Comparison of ENCODE assay signal across 8 cellular contexts in genomic region chr4:94451669-94452475, GRCh38. TPM values are rescaled to one million over a fixed set of nuclear protein-coding genes. Genes with fewer than 3 reads are reported as not detected.
DNase-seq lines count a peak whose midpoint lies in the region; ATAC-seq and TF ChIP-seq lines count a peak whose summit lies in the region.

TSS of gene PDLIM5 (plus strand) at chr4:94451942. CDS start at chr4:94455289, 3,347 bp downstream.

- peak; percentile 90 for ATAC-seq in omental fat pad (ENCODE audit: low FRiP score)

- 0 out of 4 replicates have a peak, but pooled peaks of 1 of the 2 experiments have one; percentile 6 for TF ChIP-seq EP300 in SK-N-SH (IDR thresholded peaks at IDR 0.05; ENCODE audit: borderline replicate concordance in 1 of 2, low read depth in 1 of 2, low read length in 1 of 2)

- H2AFZ ChIP-seq in MM.1S (ENCODE audit: low read length) (peak within 1 kb of the TSS; percentile 79), SK-N-SH (ENCODE audit: low read depth) (peak within 1 kb of the TSS; percentile 92)

- TF ChIP-seq POLR2A in testis (IDR thresholded peaks at IDR 0.05) = peak; percentile 89

- peak within 1 kb of the TSS; percentile 51; the same call in 1 of the 2 replicates for H3K27ac ChIP-seq in MM.1S (ENCODE audit: low read length)
- peak within 1 kb of the TSS; percentile 73 to 84 for H3K27ac ChIP-seq in SK-N-SH (ENCODE audit: low read depth in 2 of 2, low read length in 1 of 2)
- H3K27ac ChIP-seq in testis = peak within 1 kb of the TSS; percentile 95 to 98

- TF ChIP-seq RAD21 in SK-N-SH (IDR thresholded peaks at IDR 0.05; ENCODE audit: low read length) = no peak; the same call in 1 of the 2 replicates

- H3K4me2 ChIP-seq in MM.1S (ENCODE audit: low read depth, low read length) = peak within 1 kb of the TSS; percentile 81
- peak within 1 kb of the TSS; percentile 86 for H3K4me2 ChIP-seq in SK-N-SH

- POLR2A ChIA-PET in SK-N-SH (lab: Yijun Ruan, JAX) = no interaction called here

- H3K79me2 ChIP-seq in MM.1S (ENCODE audit: low read length) (0 out of 2 replicates have a peak, but pooled peaks cover 8% of the 10 kb centered on the region), SK-N-SH (ENCODE audit: insufficient read depth) (peaks cover 51% of the 10 kb centered on the region)

- H4K20me1 ChIP-seq in MM.1S (ENCODE audit: insufficient read depth, low read length) (no peaks in the 10 kb centered on the region), SK-N-SH (ENCODE audit: insufficient read depth) (peaks cover 23% of the 10 kb centered on the region)

- no peaks in the 10 kb centered on the region for H3K36me3 ChIP-seq in MM.1S (replicated peaks; ENCODE audit: insufficient read depth, low read length)
- peaks cover 13 to 18% of the 10 kb centered on the region in 2 experiments for H3K36me3 ChIP-seq in SK-N-SH (replicated peaks in 1 of 2; ENCODE audit: control insufficient read depth in 1 of 2, insufficient read depth in 2 of 2, low read length in 1 of 2)
- no peaks in the 10 kb centered on the region for H3K36me3 ChIP-seq in testis (ENCODE audit: low read depth, missing control alignments)

- H3K9me2 ChIP-seq in MM.1S (replicated peaks; ENCODE audit: insufficient read depth, low read length) = no peaks in the 10 kb centered on the region
- H3K9me2 ChIP-seq in SK-N-SH = no peaks in the 10 kb centered on the region

- TF ChIP-seq CTCF in MM.1S (IDR thresholded peaks at IDR 0.05; ENCODE audit: low read length) = peak; percentile 11; the same call in 1 of the 2 replicates
- TF ChIP-seq CTCF in SK-N-SH (IDR thresholded peaks at IDR 0.05) = no peak
- no peak for TF ChIP-seq CTCF in omental fat pad (IDR thresholded peaks at IDR 0.05)
- TF ChIP-seq CTCF in testis (IDR thresholded peaks at IDR 0.05) = no peak

- H3F3A ChIP-seq in MM.1S (ENCODE audit: insufficient read depth, low read length) (peaks cover 5% of the 10 kb centered on the region), SK-N-SH (replicated peaks; ENCODE audit: insufficient read depth) (peaks cover 9% of the 10 kb centered on the region)

- CTCF ChIA-PET in SK-N-SH (lab: Yijun Ruan, JAX) = interaction anchor here (0.6 to 2.2 kb wide), 4 partner anchors 19 to 295 kb away, joined by 3 to 6 read pairs (median 4); no protein-coding TSS in a partner anchor

- no peaks in the 10 kb centered on the region for H3K9me3 ChIP-seq in MM.1S (replicated peaks; ENCODE audit: insufficient read depth, low read length)
- H3K9me3 ChIP-seq in SK-N-SH = no peaks in the 10 kb centered on the region
- no peaks in the 10 kb centered on the region for H3K9me3 ChIP-seq in testis

- intact Hi-C loops in testis (cut with DNase I; ENCODE audit: low total_unique reads) = no loop called here

- H3K27me3 ChIP-seq in MM.1S (replicated peaks; ENCODE audit: insufficient read depth, low read length) (no peaks in the 10 kb centered on the region), SK-N-SH (ENCODE audit: insufficient read depth) (no peaks in the 10 kb centered on the region), testis (no peaks in the 10 kb centered on the region)

- peaks cover 4% of the 10 kb centered on the region; the same call in 1 of the 2 replicates for H3K4me1 ChIP-seq in MM.1S (ENCODE audit: low read length)
- peaks cover 5 to 18% of the 10 kb centered on the region in 2 experiments; a peak in 3 of 4 replicates for H3K4me1 ChIP-seq in SK-N-SH (ENCODE audit: control insufficient read depth in 1 of 2, insufficient read depth in 2 of 2, low read depth in 1 of 2, low read length in 1 of 2)
- no peaks in the 10 kb centered on the region for H3K4me1 ChIP-seq in testis

- 0% methylated on average over 34 of the region's 89 CpGs for WGBS in SK-N-SH (ENCODE audit: low lambda C conversion rate)
- 0 to 1% methylated on average over 16 to 71 of the region's 89 CpGs for WGBS in testis, 2 donors

- DNase-seq in GM04503 (ENCODE audit: low read depth) = peak; percentile 36
- DNase-seq in HCEC 1CT = peak; percentile 79
- peak; percentile 92 for DNase-seq in MM.1S
- peak; percentile 98 for DNase-seq in SK-N-SH
- peak; percentile 87 for DNase-seq in activated naive CD4-positive, alpha-beta T cell treated with anti-CD3 and anti-CD28 coated beads, Interleukin-2, amount 50 U/mL, for 16 hours
- peak; percentile 94 for DNase-seq in globus pallidus (ENCODE audit: low spot score)
- DNase-seq in omental fat pad (ENCODE audit: low spot score) = peak; percentile 77
- peak; percentile 94 for DNase-seq in testis

- H3K9ac ChIP-seq in MM.1S (ENCODE audit: low read length) (peak within 1 kb of the TSS; percentile 72), SK-N-SH (peak within 1 kb of the TSS; percentile 85)

- H3K4me3 ChIP-seq in MM.1S (ENCODE audit: low read length) (peak within 1 kb of the TSS; percentile 82), SK-N-SH (ENCODE audit: low read depth in 2 of 2, low read length in 1 of 2) (peak within 1 kb of the TSS; percentile 86 to 93), testis (peak within 1 kb of the TSS; percentile 97 to 98)

TF ChIP-seq in SK-N-SH, 30 proteins besides CTCF, POLR2A, EP300 and RAD21 (continues in another document):
- TF ChIP-seq FOXJ3 (CRISPR knock-in tag; IDR thresholded peaks at IDR 0.05) (no peak), GABPA (IDR thresholded peaks at IDR 0.05; ENCODE audit: low read depth) (peak; percentile 47; the same call in 1 of the 2 replicates), PBX3 (IDR thresholded peaks at IDR 0.05) (peak; percentile 27; the same call in 1 of the 2 replicates), TEAD4 (IDR thresholded peaks at IDR 0.05; ENCODE audit: borderline replicate concordance, insufficient read depth) (no peak), NFIC (IDR thresholded peaks at IDR 0.05; ENCODE audit: borderline replicate concordance) (no peak), TAF1 (IDR thresholded peaks at IDR 0.05; ENCODE audit: borderline replicate concordance, low read depth, low read length) (peak; percentile 87), YY1 (IDR thresholded peaks at IDR 0.05; ENCODE audit: low read depth) (0 out of 2 replicates have a peak, but pooled peaks have one; percentile 33), MXI1 (IDR thresholded peaks at IDR 0.05; ENCODE audit: low read depth, low read length) (peak; percentile 64; the same call in 1 of the 2 replicates), JUND (IDR thresholded peaks at IDR 0.05) (no peak), GATA2 (CRISPR knock-in tag; IDR thresholded peaks at IDR 0.05) (no peak), RCOR1 (IDR thresholded peaks at IDR 0.05; ENCODE audit: low read length) (0 out of 2 replicates have a peak, but pooled peaks have one; percentile 13), SMC3 (IDR thresholded peaks at IDR 0.05; ENCODE audit: low read depth, low read length) (no peak), TCF12 (IDR thresholded peaks at IDR 0.05) (no peak), CHD2 (IDR thresholded peaks at IDR 0.05; ENCODE audit: low read length, partially characterized antibody) (no peak), NRF1 (IDR thresholded peaks at IDR 0.05; ENCODE audit: low read depth, low read length) (peak; percentile 58), MEF2A (IDR thresholded peaks at IDR 0.05; ENCODE audit: borderline replicate concordance, low read depth) (no peak), RFX5 (IDR thresholded peaks at IDR 0.05; ENCODE audit: low read length) (no peak), EZH2phosphoT487 (IDR thresholded peaks at IDR 0.05; ENCODE audit: borderline replicate concordance, low read depth) (no peak)
- TF ChIP-seq, protein P1, sequence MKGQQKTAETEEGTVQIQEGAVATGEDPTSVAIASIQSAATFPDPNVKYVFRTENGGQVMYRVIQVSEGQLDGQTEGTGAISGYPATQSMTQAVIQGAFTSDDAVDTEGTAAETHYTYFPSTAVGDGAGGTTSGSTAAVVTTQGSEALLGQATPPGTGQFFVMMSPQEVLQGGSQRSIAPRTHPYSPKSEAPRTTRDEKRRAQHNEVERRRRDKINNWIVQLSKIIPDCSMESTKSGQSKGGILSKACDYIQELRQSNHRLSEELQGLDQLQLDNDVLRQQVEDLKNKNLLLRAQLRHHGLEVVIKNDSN (IDR thresholded peaks at IDR 0.05; ENCODE audit: borderline replicate concordance, low read depth) = no peak

RNA-seq across cellular contexts. Expression of gene PDLIM5, which starts in this region (rescaled TPM):
- polyA plus RNA-seq in SK-N-SH (2012; rRNA removed) (36.7 and 39.2 TPM in 2 replicates), testis (ENCODE audit: insufficient read depth, low read depth, low replicate concordance) (45.5 TPM)
- 24.7 and 31.6 TPM in 2 replicates for polyA plus RNA-seq in SK-N-SH (2012; cell fraction: cytosol; rRNA removed)
- 31.7 and 51.1 TPM in 2 replicates for polyA plus RNA-seq in SK-N-SH (2012; cell fraction: nucleus; rRNA removed)
- total RNA-seq in omental fat pad (100 to 1,000 TPM; 119 to 168 (median 146) TPM), testis (10 to 100 TPM; 86.1 to 86.8 TPM)

Comparison
In these comparisons a context has a peak if more than half of its experiments do, and no peak if none do; other contexts are left out.
1. Peak in every context shown above with its lines: DNase-seq, ATAC-seq, H3K4me3 ChIP-seq and H3K27ac ChIP-seq.
2. DNase-seq: peak in every context shown above with its lines; median percentile 98 in SK-N-SH; 94 in globus pallidus; 94 in testis; 92 in MM.1S; 87 in activated naive CD4-positive, alpha-beta T cell treated with anti-CD3 and anti-CD28 coated beads, Interleukin-2, amount 50 U/mL, for 16 hours; 79 in HCEC 1CT; 77 in omental fat pad; 36 in GM04503.